In the genomic region with DNA sequence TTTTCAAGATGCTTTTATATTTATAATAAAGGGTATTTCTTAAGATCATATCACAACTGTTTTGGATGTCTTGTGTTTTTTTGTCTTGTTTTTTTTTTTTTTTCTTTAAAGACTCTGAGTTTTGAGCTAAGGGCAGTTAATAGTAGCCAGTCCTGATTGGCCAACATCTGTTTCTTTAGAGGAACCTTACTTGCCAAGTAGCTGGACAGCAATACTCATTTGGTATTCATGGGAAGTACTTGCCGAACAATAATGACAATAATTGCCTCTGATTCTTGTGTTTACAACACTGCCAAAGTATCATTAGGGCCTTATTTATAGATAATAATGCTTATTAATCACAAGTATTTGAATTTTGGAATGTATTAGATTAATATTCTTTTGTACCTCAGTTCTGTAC, we compare ENCODE assay signal across 20 cellular contexts. TPM values are rescaled to one million over a fixed set of nuclear protein-coding genes. Genes with fewer than 3 reads are reported as not detected.
DNase-seq lines count a peak whose midpoint lies in the region; TF ChIP-seq lines count a peak whose summit lies in the region.
"Had no signal": no experiment of that assay in that cellular context is flagged by ENCODE, and none has a peak within 500 bp of the region (broad histone marks: within the 10 kb centered on the region; RNA-seq: fewer than 3 reads in every experiment).

No MANE protein-coding gene starts in this region.

- H3K27ac Mint-ChIP-seq in activated T-helper 2 cell treated with anti-CD3 and anti-CD28 coated beads, Interferon-gamma antibody, Interleukin-2, Interleukin-4, amounts not matched to agents 10 μg/mL and 5 μg/mL and 100 μg/mL, durations not matched to agents 14 hours and 24 hours and 36 hours = no peak overlapping the region
- H3K27ac Mint-ChIP-seq: CD14-positive monocyte; CD4-positive, alpha-beta memory T cell; GM23338; HFFc6 had no signal

- H3K4me3 ChIP-seq in esophagus squamous epithelium = no peak overlapping the region
- H3K4me3 ChIP-seq: A549, BLaER1, GM23338 had no signal

- peaks cover 10% of the 10 kb centered on the region for H3K27me3 Mint-ChIP-seq in activated T-helper 2 cell treated with anti-CD3 and anti-CD28 coated beads, Interferon-gamma antibody, Interleukin-2, Interleukin-4, amounts not matched to agents 10 μg/mL and 5 μg/mL and 100 μg/mL, durations not matched to agents 14 hours and 24 hours and 36 hours (ENCODE audit: low read depth)

- H3K27me3 ChIP-seq in layer of hippocampus (ENCODE audit: control insufficient read depth, insufficient read depth, low read length) (no peaks in the 10 kb centered on the region), esophagus squamous epithelium (peaks cover 0 to 36% (median 0%) of the 10 kb centered on the region in 4 donors)

- TF ChIP-seq POLR2A in esophagus squamous epithelium (IDR thresholded peaks at IDR 0.05) = no peak

- no peaks in the 10 kb centered on the region for H3K4me1 Mint-ChIP-seq in activated T-helper 2 cell treated with anti-CD3 and anti-CD28 coated beads, Interferon-gamma antibody, Interleukin-2, Interleukin-4, amounts not matched to agents 10 μg/mL and 5 μg/mL and 100 μg/mL, durations not matched to agents 14 hours and 24 hours and 36 hours (ENCODE audit: low read depth)
- H3K4me1 Mint-ChIP-seq: CD14-positive monocyte; CD4-positive, alpha-beta memory T cell had no signal

- H3K27ac ChIP-seq in cingulate gyrus (ENCODE audit: low read depth, low read length) = peak overlapping the region; percentile 81
- peak overlapping the region; percentile 65 for H3K27ac ChIP-seq in layer of hippocampus (ENCODE audit: low read depth, low read length)
- H3K27ac ChIP-seq in esophagus squamous epithelium = no peak overlapping the region
- H3K27ac ChIP-seq: 22Rv1, A549, BLaER1, HL-60 had no signal

- no peaks in the 10 kb centered on the region for H3K36me3 Mint-ChIP-seq in activated T-helper 2 cell treated with anti-CD3 and anti-CD28 coated beads, Interferon-gamma antibody, Interleukin-2, Interleukin-4, amounts not matched to agents 10 μg/mL and 5 μg/mL and 100 μg/mL, durations not matched to agents 14 hours and 24 hours and 36 hours (ENCODE audit: low read depth)
- H3K36me3 Mint-ChIP-seq: CD14-positive monocyte; CD4-positive, alpha-beta memory T cell had no signal

- H3K4me3 Mint-ChIP-seq in activated T-helper 2 cell treated with anti-CD3 and anti-CD28 coated beads, Interferon-gamma antibody, Interleukin-2, Interleukin-4, amounts not matched to agents 10 μg/mL and 5 μg/mL and 100 μg/mL, durations not matched to agents 14 hours and 24 hours and 36 hours (ENCODE audit: low read depth) = no peak overlapping the region
- H3K4me3 Mint-ChIP-seq: CD14-positive monocyte; CD4-positive, alpha-beta memory T cell; GM23338; HFFc6 had no signal

- no peaks in the 10 kb centered on the region for H3K36me3 ChIP-seq in esophagus squamous epithelium
- H3K36me3 ChIP-seq: BLaER1 had no signal

- peak; percentile 20 for DNase-seq in Ammon's horn (ENCODE audit: low spot score)
- peak; percentile 57 for DNase-seq in superior temporal gyrus (ENCODE audit: extremely low spot score)
- no peak for DNase-seq in esophagus squamous epithelium (lab: John Stamatoyannopoulos, UW)
- no peak for DNase-seq in activated T-helper 2 cell treated with anti-CD3 and anti-CD28 coated beads, Interferon-gamma antibody, Interleukin-2, Interleukin-4, amounts not matched to agents 10 μg/mL and 5 μg/mL and 100 μg/mL, durations not matched to agents 14 hours and 24 hours and 36 hours (ENCODE audit: low spot score)
- DNase-seq in COLO829 (ENCODE audit: low spot score) = no peak
- DNase-seq: AML-193; Calu3; CD4-positive, alpha-beta memory T cell; DMS79 treated with DMSO at 0.1 percent for 48 hours; GF-D8; HFFc6 had no signal

- intact Hi-C loops in esophagus squamous epithelium (cut with DNase I) = no loop called here
- intact Hi-C loops in activated T-helper 2 cell treated with anti-CD3 and anti-CD28 coated beads, Interferon-gamma antibody, Interleukin-2, Interleukin-4, amounts not matched to agents 10 μg/mL and 5 μg/mL and 100 μg/mL, durations not matched to agents 14 hours and 24 hours and 36 hours (cut with micrococcal nuclease) = no loop called here

- no peaks in the 10 kb centered on the region for H3K9me3 ChIP-seq in esophagus squamous epithelium
- H3K9me3 ChIP-seq: A549, BLaER1 had no signal

- H3K9me3 Mint-ChIP-seq in activated T-helper 2 cell treated with anti-CD3 and anti-CD28 coated beads, Interferon-gamma antibody, Interleukin-2, Interleukin-4, amounts not matched to agents 10 μg/mL and 5 μg/mL and 100 μg/mL, durations not matched to agents 14 hours and 24 hours and 36 hours = no peaks in the 10 kb centered on the region
- H3K9me3 Mint-ChIP-seq: GM23338, HFFc6 had no signal

- H3K4me1 ChIP-seq in esophagus squamous epithelium = no peaks in the 10 kb centered on the region
- H3K4me1 ChIP-seq: A549, BLaER1 had no signal

- no peak for TF ChIP-seq CTCF in esophagus squamous epithelium (IDR thresholded peaks at IDR 0.05)

- 89 to 95% methylated on average over 1 of the region's 1 CpG for WGBS in esophagus squamous epithelium, 2 donors

RNA-seq across cellular contexts. Expression of a gene that starts 17.1 kb away (rescaled TPM):
- total RNA-seq in esophagus squamous epithelium = under 1 TPM in 1 of 4 donors, not detected in 3; 0.09 TPM
- total RNA-seq in activated T-helper 2 cell treated with anti-CD3 and anti-CD28 coated beads, Interferon-gamma antibody, Interleukin-2, Interleukin-4, amounts not matched to agents 10 μg/mL and 5 μg/mL and 100 μg/mL, durations not matched to agents 14 hours and 24 hours and 36 hours = not detected in 2 replicates
- total RNA-seq: Calu3; CD4-positive, alpha-beta memory T cell; HFFc6; HT1080 had no signal

Comparison
In these comparisons a context has a peak if more than half of its experiments do, and no peak if none do; other contexts are left out.
1. DNase-seq: peak in Ammon's horn (single experiment) and superior temporal gyrus (single experiment); none in esophagus squamous epithelium (single experiment), activated T-helper 2 cell treated with anti-CD3 and anti-CD28 coated beads, Interferon-gamma antibody, Interleukin-2, Interleukin-4, amounts not matched to agents 10 μg/mL and 5 μg/mL and 100 μg/mL, durations not matched to agents 14 hours and 24 hours and 36 hours (single experiment) and COLO829 (single experiment).
2. H3K27ac ChIP-seq: peak in cingulate gyrus (single experiment) and layer of hippocampus (single experiment); none in esophagus squamous epithelium (0 of 4).